Comparison of ENCODE assay signal across 9 cellular contexts in genomic region chr13:23695711-23696512, GRCh38.
DNase-seq lines count a peak whose midpoint lies in the region; ATAC-seq, FAIRE-seq and TF ChIP-seq lines count a peak whose summit lies in the region.
"Had no signal": no experiment of that assay in that cellular context is flagged by ENCODE, and none has a peak within 500 bp of the region (broad histone marks: within the 10 kb centered on the region; RNA-seq: fewer than 3 reads in every experiment).

No MANE protein-coding gene starts in this region.

- TF ChIP-seq CTCF in GM23338 (conservative IDR thresholded peaks at IDR 0.05; ENCODE audit: low read depth in 2 of 2), result 0 out of 4 replicates have a peak, but pooled peaks of 1 of the 2 experiments have one; percentile 6
- TF ChIP-seq CTCF in mammary epithelial cell (conservative IDR thresholded peaks at IDR 0.05 in 1 of 2, IDR thresholded peaks at IDR 0.05 in 1 of 2; ENCODE audit: extremely low read depth in 1 of 2, insufficient read depth in 1 of 2, low read depth in 1 of 2, low read length in 2 of 2), result no peak

- H3K4me1 Mint-ChIP-seq in GM23338, result peaks cover 11% of the 10 kb centered on the region

- peak overlapping the region; percentile 81 for H3K4me2 ChIP-seq in GM23338
- H3K4me2 ChIP-seq in mammary epithelial cell (ENCODE audit: insufficient read depth, low read depth, low read length), result peak overlapping the region; percentile 41

- H2AFZ ChIP-seq in GM23338 (peak overlapping the region; percentile 99), mammary epithelial cell (ENCODE audit: low read depth, low read length) (peak overlapping the region; percentile 71)

- in situ Hi-C loops in mammary epithelial cell (cut with MboI; ENCODE audit: low sequenced_read_pairs in 2 of 2), result no loop called here

- H3K9me3 ChIP-seq in mammary epithelial cell (replicated peaks; ENCODE audit: insufficient read depth, low read length) (no peaks in the 10 kb centered on the region), small intestine (ENCODE audit: control insufficient read depth, low read depth) (no peaks in the 10 kb centered on the region)

- H4K20me1 ChIP-seq in GM23338 (replicated peaks; ENCODE audit: insufficient read depth), result no peaks in the 10 kb centered on the region
- H4K20me1 ChIP-seq in mammary epithelial cell (ENCODE audit: insufficient read depth, low read length), result no peaks in the 10 kb centered on the region

- no peaks in the 10 kb centered on the region for H3K79me2 ChIP-seq in GM23338 (replicated peaks; ENCODE audit: insufficient read depth)
- no peaks in the 10 kb centered on the region for H3K79me2 ChIP-seq in mammary epithelial cell (ENCODE audit: insufficient read depth, low read length)

- dilution Hi-C loops in mammary epithelial cell (cut with HindIII; ENCODE audit: low sequenced_read_pairs), result no loop called here

- peaks cover 1% of the 10 kb centered on the region for H3K27me3 Mint-ChIP-seq in GM23338 (ENCODE audit: insufficient read depth, low read depth, poor library complexity)

- H3K4me1 ChIP-seq in GM23338 (ENCODE audit: insufficient read depth) (peaks cover 15% of the 10 kb centered on the region; the same call in 1 of the 2 replicates), mammary epithelial cell (ENCODE audit: insufficient read depth, low read length) (no peaks in the 10 kb centered on the region), small intestine (ENCODE audit: control insufficient read depth in 2 of 2, insufficient read depth in 1 of 2, low read depth in 1 of 2, low read length in 1 of 2) (peaks cover 2 to 11% of the 10 kb centered on the region in 2 donors)

- ATAC-seq in GM23338, result peak; percentile 70

- no TSS peak for BruUV-seq in mammary epithelial cell (replicated peaks; lab: Mats Ljungman, UMichigan)

- WGBS in mammary epithelial cell (ENCODE audit: low coverage, missing lambda C conversion rate), result 53% methylated on average over 27 of the region's 48 CpGs
- 32 to 41% (median 38%) methylated on average over 48 of the region's 48 CpGs for WGBS in small intestine, 3 donors

- CTCF ChIA-PET in mammary epithelial cell (lab: Charles Lee; ENCODE audit: low non-redundant PET), result no interaction called here

- no peak overlapping the region for H3K27ac Mint-ChIP-seq in GM23338

- H3K27me3 ChIP-seq in GM23338 (ENCODE audit: insufficient read depth), result no peaks in the 10 kb centered on the region
- no peaks in the 10 kb centered on the region for H3K27me3 ChIP-seq in mammary epithelial cell (ENCODE audit: insufficient read depth, low read length)
- no peaks in the 10 kb centered on the region for H3K27me3 ChIP-seq in small intestine (ENCODE audit: control insufficient read depth in 2 of 2, insufficient read depth in 2 of 2, low read length in 2 of 2)

- H3K36me3 ChIP-seq in GM23338 (ENCODE audit: insufficient read depth) (no peaks in the 10 kb centered on the region; the same call in 1 of the 2 replicates), mammary epithelial cell (ENCODE audit: insufficient read depth, low read length) (no peaks in the 10 kb centered on the region), small intestine (ENCODE audit: control insufficient read depth in 2 of 2, insufficient read depth in 2 of 2, low read length in 2 of 2) (no peaks in the 10 kb centered on the region)

- H3F3A ChIP-seq in GM23338 (replicated peaks; ENCODE audit: low read depth), result no peaks in the 10 kb centered on the region

- H3K9me3 Mint-ChIP-seq in GM23338, result no peaks in the 10 kb centered on the region

- intact Hi-C loops in mammary epithelial cell (cut with micrococcal nuclease), result no loop called here

- H3K4me3 Mint-ChIP-seq in GM23338, result no peak overlapping the region

- H3K27ac ChIP-seq in GM23338 (ENCODE audit: low read depth) (no peak overlapping the region), mammary epithelial cell (ENCODE audit: insufficient read depth, low read depth, low read length) (no peak overlapping the region), small intestine (ENCODE audit: low read depth in 1 of 2, low read length in 1 of 2) (peak overlapping the region in 1 of 2 donors; percentile 38)

- H3K36me3 Mint-ChIP-seq in GM23338 (ENCODE audit: low read depth), result no peaks in the 10 kb centered on the region

- DNase-seq in ELF-1 (ENCODE audit: low read depth, low spot score) (peak; percentile 84), GM23338 (ENCODE audit: low spot score) (peak; percentile 67), T-helper 22 cell (ENCODE audit: low read depth) (peak; percentile 12), mammary epithelial cell (no peak), small intestine (peak; percentile 50), NCI-H2196 treated with DMSO at 0.1 percent for 48 hours (lab: John Stamatoyannopoulos, UW; ENCODE audit: unreplicated experiment) (no peak), middle frontal gyrus (ENCODE audit: extremely low spot score, low spot score) (no peak), NCI-H128 (lab: John Stamatoyannopoulos, UW; ENCODE audit: unreplicated experiment) (no peak)

- H3K4me3 ChIP-seq in GM23338 (peak overlapping the region; percentile 54), mammary epithelial cell (replicated peaks in 1 of 3; ENCODE audit: insufficient read depth in 1 of 3, low read depth in 2 of 3, low read length in 3 of 3) (no peak overlapping the region), small intestine (ENCODE audit: low read depth in 1 of 2, low read length in 2 of 2) (no peak overlapping the region)

- 0 out of 2 replicates have a peak, but pooled peaks cover 2% of the 10 kb centered on the region for H3K9me2 ChIP-seq in GM23338 (ENCODE audit: insufficient read depth)

- no peak for FAIRE-seq in small intestine (lab: Jason Lieb, UNC)
- FAIRE-seq: G401.6 had no signal

- no peak overlapping the region for H3K9ac ChIP-seq in mammary epithelial cell (ENCODE audit: insufficient read depth, low read length)

TF ChIP-seq in GM23338, 12 proteins besides CTCF, POLR2A, EP300 and RAD21 (continues in another document):
- TF ChIP-seq CREB1 (CRISPR knock-in tag; IDR thresholded peaks at IDR 0.05; ENCODE audit: low read depth) (no peak), POLR2AphosphoS5 (IDR thresholded peaks at IDR 0.05; ENCODE audit: low read depth) (no peak), ZNF114 (CRISPR knock-in tag; IDR thresholded peaks at IDR 0.05) (no peak), ZNF331 (CRISPR knock-in tag; IDR thresholded peaks at IDR 0.05; ENCODE audit: low read depth) (no peak), ZNF462 (CRISPR knock-in tag; IDR thresholded peaks at IDR 0.05) (no peak), EZH2 (IDR thresholded peaks at IDR 0.05; ENCODE audit: low read depth, unreplicated experiment) (no peak)

Comparison
In these comparisons a context has a peak if more than half of its experiments do, and no peak if none do; other contexts are left out.
1. DNase-seq: peak in ELF-1 (single experiment), GM23338 (single experiment), T-helper 22 cell (single experiment) and small intestine (single experiment); none in mammary epithelial cell (single experiment), NCI-H2196 treated with DMSO at 0.1 percent for 48 hours (single experiment), middle frontal gyrus (single experiment) and NCI-H128 (single experiment).